In the genomic region with DNA sequence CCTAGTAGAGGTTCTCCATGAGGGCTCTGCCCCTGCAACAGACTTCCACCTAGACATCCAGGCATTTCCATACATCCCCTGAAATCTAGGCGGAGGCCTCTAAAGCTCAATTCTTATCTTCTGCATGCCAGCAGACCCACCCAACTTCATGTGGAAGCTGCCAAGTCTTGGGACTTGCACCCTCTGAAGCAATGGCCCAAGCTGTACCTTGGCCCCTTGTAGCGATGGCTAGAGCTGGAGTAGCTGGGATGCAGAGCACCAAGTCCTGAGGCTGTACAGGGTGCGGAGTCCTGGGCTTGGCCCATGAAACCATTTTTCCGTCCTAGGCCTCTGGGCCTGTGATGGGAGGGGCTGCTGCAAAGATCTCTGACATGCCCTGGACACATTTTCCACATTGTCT, we compare ENCODE assay signal across 25 cellular contexts.
"Had no signal": no experiment of that assay in that cellular context is flagged by ENCODE, and none has a peak within 500 bp of the region (broad histone marks: within the 10 kb centered on the region; RNA-seq: fewer than 3 reads in every experiment).

No MANE protein-coding gene starts in this region.

- H3K9me3 ChIP-seq: suprapubic skin, testis, thoracic aorta, thyroid gland, tibial artery, transverse colon, upper lobe of left lung, upper lobe of right lung, uterus, vagina had no signal

- H3K27me3 ChIP-seq: stomach, suprapubic skin, testis, thyroid gland, tibial artery, tibial nerve, transverse colon, upper lobe of left lung, upper lobe of right lung, uterus, vagina had no signal

- H3K4me1 ChIP-seq: stomach, suprapubic skin, tibial artery, transverse colon, upper lobe of right lung, uterus, vagina had no signal

- H3K4me3 ChIP-seq: stomach, suprapubic skin, testis, thoracic aorta, thyroid gland, tibial artery, tibial nerve, transverse colon, upper lobe of left lung, upper lobe of right lung, uterus, vagina had no signal

- DNase-seq: stimulated activated CD4-positive, alpha-beta T cell treated with anti-CD3 and anti-CD28 coated beads, Interleukin-2, amount 100 ng/mL, for 48 hours; stimulated activated CD4-positive, alpha-beta T cell treated with anti-CD3 and anti-CD28 coated beads, Interleukin-4, amount 100 ng/mL, for 1 hour; stimulated activated CD4-positive, alpha-beta T cell treated with anti-CD3 and anti-CD28 coated beads, Interleukin-4, amount 100 ng/mL, for 24 hours; stimulated activated CD4-positive, alpha-beta T cell treated with anti-CD3 and anti-CD28 coated beads, Interleukin-4, amount 100 ng/mL, for 4 hours; stimulated activated CD8-positive, alpha-beta memory T cell treated with anti-CD3 and anti-CD28 coated beads, Interleukin-4, amount 100 ng/mL, for 48 hours; stimulated activated naive B cell treated with anti-CD40 and anti-IgM and Interleukin-4, amounts not matched to agents 10 μg/mL and 1 μg/mL and 100 μg/mL, for 72 hours; stimulated activated naive CD4-positive, alpha-beta T cell; stimulated activated naive CD4-positive, alpha-beta T cell treated with Interleukin-2 at 50 U/mL for 16 hours; stimulated activated naive CD8-positive, alpha-beta T cell treated with anti-CD3 and anti-CD28 coated beads, Interleukin-15, amount 100 ng/mL, for 72 hours; stimulated activated naive CD8-positive, alpha-beta T cell treated with anti-CD3 and anti-CD28 coated beads, Interleukin-15, Interleukin-2, amounts not matched to agents 100 U/mL and 50 U/mL, for 24 hours; stomach; substantia nigra; testis; thyroid gland; tibial artery; transverse colon; trophoblast cell; upper lobe of left lung; upper lobe of right lung; uterus had no signal

- FAIRE-seq: urothelium cell line had no signal

- H3K36me3 ChIP-seq: stomach, suprapubic skin, thoracic aorta, thyroid gland, tibial artery, tibial nerve, transverse colon, upper lobe of left lung, upper lobe of right lung, uterus, vagina had no signal

- H3K27ac ChIP-seq: stomach, suprapubic skin, testis, thoracic aorta, thyroid gland, tibial artery, tibial nerve, transverse colon, upper lobe of left lung, upper lobe of right lung, uterus, vagina had no signal
